Comparison of ENCODE assay signal across 8 cellular contexts in the genomic region with DNA sequence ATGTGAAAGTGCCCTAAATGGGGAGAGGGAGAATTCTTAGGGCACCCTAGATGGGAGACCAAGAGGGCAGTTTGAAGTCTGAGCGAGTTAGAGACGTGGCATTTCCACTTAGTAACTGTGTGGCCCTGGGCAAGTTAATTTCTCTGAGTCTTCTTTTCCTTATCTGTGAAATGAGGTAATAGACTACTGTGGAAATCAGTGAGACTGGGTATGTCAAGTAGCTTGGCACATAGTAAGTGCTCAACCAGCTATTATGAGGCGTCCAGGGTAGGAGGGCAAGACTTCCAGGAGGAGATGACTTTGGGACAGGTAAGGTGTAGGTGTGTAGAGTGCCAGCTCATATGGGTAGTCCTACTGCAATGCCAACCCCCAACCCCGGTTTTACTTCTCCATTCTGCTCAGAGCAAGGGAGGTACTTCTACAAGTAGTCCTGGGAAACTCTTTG. TPM values are rescaled to one million over a fixed set of nuclear protein-coding genes. Genes with fewer than 3 reads are reported as not detected.
DNase-seq lines count a peak whose midpoint lies in the region; ATAC-seq and TF ChIP-seq lines count a peak whose summit lies in the region.

No MANE protein-coding gene starts in this region.

- no peaks in the 10 kb centered on the region for H3K9me3 Mint-ChIP-seq in activated T-cell treated with anti-CD3 and anti-CD28 coated beads, Interleukin-2, amount 50 U/mL, for 4 hours

- 78% methylated on average over 4 of the region's 4 CpGs for WGBS in smooth muscle cell (ENCODE audit: low lambda C conversion rate)

- H3K4me1 ChIP-seq in BE2C (peaks cover 2% of the 10 kb centered on the region; the same call in 1 of the 2 replicates), right atrium auricular region (peaks cover 0 to 23% of the 10 kb centered on the region in 2 donors), smooth muscle cell (ENCODE audit: low read depth) (peaks cover 8% of the 10 kb centered on the region)

- H3K27me3 Mint-ChIP-seq in activated T-cell treated with anti-CD3 and anti-CD28 coated beads, Interleukin-2, amount 50 U/mL, for 4 hours (ENCODE audit: low read depth) = no peaks in the 10 kb centered on the region

- H3K27ac ChIP-seq in right atrium auricular region = peak overlapping the region; percentile 76 to 83
- H3K27ac ChIP-seq in smooth muscle cell (ENCODE audit: low read depth) = peak overlapping the region; percentile 18

- H3K9me3 ChIP-seq in BE2C (no peaks in the 10 kb centered on the region), right atrium auricular region (no peaks in the 10 kb centered on the region), smooth muscle cell (replicated peaks; ENCODE audit: low read depth) (no peaks in the 10 kb centered on the region)

- peak overlapping the region; percentile 97 for H3K4me2 ChIP-seq in smooth muscle cell

- DNase-seq in BE2C (no peak), GM19238 (ENCODE audit: insufficient read length, low spot score) (peak; percentile 55), right atrium auricular region (ENCODE audit: low spot score) (no peak), smooth muscle cell (lab: John Stamatoyannopoulos, UW; ENCODE audit: unreplicated experiment) (no peak), pons (ENCODE audit: low spot score) (no peak), superior temporal gyrus (ENCODE audit: extremely low spot score) (no peak)
- no peak for DNase-seq in activated T-cell treated with anti-CD3 and anti-CD28 coated beads, Interleukin-2, amount 50 U/mL, for 4 hours

- H3K4me3 Mint-ChIP-seq in activated T-cell treated with anti-CD3 and anti-CD28 coated beads, Interleukin-2, amount 50 U/mL, for 4 hours = peak overlapping the region; percentile 96

- peak overlapping the region; percentile 100 for H2AFZ ChIP-seq in smooth muscle cell (ENCODE audit: low read depth)

- H3K4me3 ChIP-seq in BE2C (ENCODE audit: low read depth, low read length) (peak overlapping the region; percentile 95), right atrium auricular region (peak overlapping the region; percentile 88 to 97), smooth muscle cell (peak overlapping the region; percentile 93)

- H3K4me1 Mint-ChIP-seq in activated T-cell treated with anti-CD3 and anti-CD28 coated beads, Interleukin-2, amount 50 U/mL, for 4 hours (ENCODE audit: low read depth) = peaks cover 46% of the 10 kb centered on the region

- H3K9ac ChIP-seq in smooth muscle cell (ENCODE audit: low read depth) = peak overlapping the region; percentile 94

- H3K27me3 ChIP-seq in BE2C = no peaks in the 10 kb centered on the region
- no peaks in the 10 kb centered on the region for H3K27me3 ChIP-seq in right atrium auricular region
- H3K27me3 ChIP-seq in smooth muscle cell (ENCODE audit: low read depth) = peaks cover 8% of the 10 kb centered on the region

- peaks cover 18% of the 10 kb centered on the region for H4K20me1 ChIP-seq in smooth muscle cell (ENCODE audit: low read depth)

- H3F3A ChIP-seq in smooth muscle cell (ENCODE audit: low read depth) = no peaks in the 10 kb centered on the region

- TF ChIP-seq CTCF in BE2C (IDR thresholded peaks at IDR 0.05; ENCODE audit: low read depth, low read length) = no peak
- TF ChIP-seq CTCF in right atrium auricular region (IDR thresholded peaks at IDR 0.05) = no peak
- TF ChIP-seq CTCF in smooth muscle cell (IDR thresholded peaks at IDR 0.05; ENCODE audit: borderline replicate concordance, insufficient read depth, poor library complexity, severe bottlenecking) = no peak

- peaks cover 7% of the 10 kb centered on the region; the same call in 1 of the 2 replicates for H3K36me3 ChIP-seq in BE2C
- H3K36me3 ChIP-seq in right atrium auricular region = no peaks in the 10 kb centered on the region
- H3K36me3 ChIP-seq in smooth muscle cell (ENCODE audit: low read depth) = no peaks in the 10 kb centered on the region

- peaks cover 38% of the 10 kb centered on the region for H3K79me2 ChIP-seq in smooth muscle cell (ENCODE audit: low read depth)

- ATAC-seq in HG03442 (IDR thresholded peaks at IDR 0.05; ENCODE audit: unreplicated experiment) = peak; percentile 47
- ATAC-seq in activated T-cell treated with anti-CD3 and anti-CD28 coated beads, Interleukin-2, amount 50 U/mL, for 4 hours = peak; percentile 14 to 21

- peaks cover 20% of the 10 kb centered on the region for H3K36me3 Mint-ChIP-seq in activated T-cell treated with anti-CD3 and anti-CD28 coated beads, Interleukin-2, amount 50 U/mL, for 4 hours (ENCODE audit: insufficient read depth)

RNA-seq across cellular contexts. Expression of a gene that starts 0.8 kb away (rescaled TPM):
- polyA plus RNA-seq in BE2C (2012; ENCODE audit: insufficient read depth, insufficient read length, low read depth) = 24.0 TPM
- total RNA-seq in activated T-cell treated with anti-CD3 and anti-CD28 coated beads, Interleukin-2, amount 50 U/mL, for 4 hours = 10 to 100 TPM; 69.3 to 90.4 (median 78.9) TPM
- total RNA-seq in right atrium auricular region = 10 to 100 TPM; 10.7 to 16.4 TPM
- 16.7 and 20.0 TPM in 2 replicates for total RNA-seq in smooth muscle cell
- polyA plus RNA-seq in smooth muscle cell = 8.2 and 10.2 TPM in 2 replicates
